In the genomic region with DNA sequence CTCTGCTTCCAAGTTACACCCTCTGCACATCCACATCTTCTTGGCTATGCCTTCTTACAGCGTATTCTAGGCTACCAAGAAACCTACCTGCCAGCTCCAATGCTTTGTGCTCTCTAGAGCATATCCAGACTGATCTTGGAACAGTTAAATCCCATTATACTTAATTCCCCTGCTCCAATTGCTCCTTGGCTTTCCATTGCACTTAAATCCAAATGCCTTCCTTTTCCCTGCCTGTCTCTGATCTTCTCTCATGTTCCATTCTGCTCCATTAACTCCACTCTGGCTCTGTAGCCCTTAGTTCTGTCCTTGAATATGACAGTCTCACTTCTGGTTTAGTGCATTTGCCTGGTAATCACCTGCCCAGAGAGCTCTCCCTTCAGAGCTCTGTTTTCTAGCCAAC, we compare ENCODE assay signal across 30 cellular contexts.
"Had no signal": no experiment of that assay in that cellular context is flagged by ENCODE, and none has a peak within 500 bp of the region (broad histone marks: within the 10 kb centered on the region; RNA-seq: fewer than 3 reads in every experiment).

No MANE protein-coding gene starts in this region.

- H3K4me1 Mint-ChIP-seq: activated CD4-positive, alpha-beta memory T cell treated with anti-CD3 and anti-CD28 coated beads, Interleukin-2, amount 10 ng/mL, durations not matched to agents 7 days and 5 days; activated CD4-positive, alpha-beta T cell treated with anti-CD3 and anti-CD28 coated beads, Interleukin-2, amount 10 ng/mL, durations not matched to agents 7 days and 5 days; activated naive CD4-positive, alpha-beta T cell treated with anti-CD3 and anti-CD28 coated beads, Interleukin-2, amount 10 ng/mL, durations not matched to agents 7 days and 5 days; activated naive CD8-positive, alpha-beta T cell treated with anti-CD3 and anti-CD28 coated beads, Interleukin-2, amount 10 ng/mL, durations not matched to agents 7 days and 5 days; T-helper 17 cell; WTC11 had no signal

- H3K4me1 ChIP-seq: esophagus muscularis mucosa, foreskin keratinocyte, gastrocnemius medialis had no signal

- H3K9me3 ChIP-seq: esophagus muscularis mucosa, gastrocnemius medialis, heart left ventricle had no signal

- H3K4me3 ChIP-seq: esophagus muscularis mucosa, gastrocnemius medialis, heart left ventricle had no signal

- H3K27me3 Mint-ChIP-seq: activated CD4-positive, alpha-beta memory T cell treated with anti-CD3 and anti-CD28 coated beads, Interleukin-2, amount 10 ng/mL, durations not matched to agents 7 days and 5 days; activated naive CD4-positive, alpha-beta T cell treated with anti-CD3 and anti-CD28 coated beads, Interleukin-2, amount 10 ng/mL, durations not matched to agents 7 days and 5 days; activated T-cell treated with anti-CD3 and anti-CD28 coated beads, Interleukin-2, amount 50 U/mL, for 24 hours; effector memory CD8-positive, alpha-beta T cell; T-helper 17 cell had no signal

- ATAC-seq: activated naive CD4-positive, alpha-beta T cell treated with anti-CD3 and anti-CD28 coated beads, Interleukin-2, amount 50 U/mL, for 72 hours; activated T-cell treated with anti-CD3 and anti-CD28 coated beads, Interleukin-2, amount 50 U/mL, for 72 hours; effector memory CD8-positive, alpha-beta T cell; foreskin keratinocyte; gastrocnemius medialis; heart left ventricle; T-helper 17 cell; WTC11 had no signal

- H3K27ac Mint-ChIP-seq: activated CD4-positive, alpha-beta memory T cell treated with anti-CD3 and anti-CD28 coated beads, Interleukin-2, amount 10 ng/mL, durations not matched to agents 7 days and 5 days; activated CD4-positive, alpha-beta T cell treated with anti-CD3 and anti-CD28 coated beads, Interleukin-2, amount 10 ng/mL, durations not matched to agents 7 days and 5 days; activated naive CD4-positive, alpha-beta T cell treated with anti-CD3 and anti-CD28 coated beads, Interleukin-2, amount 10 ng/mL, durations not matched to agents 7 days and 5 days; activated naive CD4-positive, alpha-beta T cell treated with anti-CD3 and anti-CD28 coated beads, Interleukin-2, amount 50 U/mL, for 72 hours; activated naive CD8-positive, alpha-beta T cell treated with anti-CD3 and anti-CD28 coated beads, Interleukin-2, amount 10 ng/mL, durations not matched to agents 7 days and 5 days; activated T-cell treated with anti-CD3 and anti-CD28 coated beads, Interleukin-2, amount 50 U/mL, for 24 hours; activated T-cell treated with anti-CD3 and anti-CD28 coated beads, Interleukin-2, amount 50 U/mL, for 72 hours; effector memory CD8-positive, alpha-beta T cell; T-helper 17 cell; T-helper 2 cell treated with Interferon-gamma antibody and Interleukin-4, amounts not matched to agents 5 μg/mL and 100 μg/mL, for 36 hours; WTC11 had no signal

- H3K27ac ChIP-seq: brain microvascular endothelial cell, esophagus muscularis mucosa, foreskin keratinocyte, gastrocnemius medialis, heart left ventricle had no signal

- DNase-seq: activated CD4-positive, alpha-beta memory T cell treated with anti-CD3 and anti-CD28 coated beads, Interleukin-2, amount 10 ng/mL, durations not matched to agents 7 days and 5 days; activated CD4-positive, alpha-beta T cell treated with anti-CD3 and anti-CD28 coated beads for 1 hour; activated CD4-positive, alpha-beta T cell treated with anti-CD3 and anti-CD28 coated beads for 4 hours; activated CD4-positive, alpha-beta T cell treated with anti-CD3 and anti-CD28 coated beads, Interleukin-2, amount 10 ng/mL, durations not matched to agents 7 days and 5 days; activated CD4-positive, alpha-beta T cell treated with anti-CD3 and anti-CD28 coated beads, Interleukin-2, amount 50 U/mL, for 4 hours; activated CD8-positive, alpha-beta memory T cell treated with anti-CD3 and anti-CD28 coated beads, Interleukin-2, amount 50 U/mL, for 48 hours; activated gamma-delta T cell; activated naive CD4-positive, alpha-beta T cell; activated naive CD4-positive, alpha-beta T cell treated with anti-CD3 and anti-CD28 coated beads, Interleukin-2, amount 10 ng/mL, durations not matched to agents 7 days and 5 days; activated naive CD8-positive, alpha-beta T cell treated with anti-CD3 and anti-CD28 coated beads, Interleukin-2, amount 10 ng/mL, durations not matched to agents 7 days and 5 days; activated T-cell treated with anti-CD3 and anti-CD28 coated beads for 4 hours; activated T-cell treated with anti-CD3 and anti-CD28 coated beads, Interleukin-2, amount 50 U/mL, for 24 hours; activated T-cell treated with anti-CD3 and anti-CD28 coated beads, Interleukin-2, amount 50 U/mL, for 72 hours; brain microvascular endothelial cell; caudate nucleus; cortex of kidney; dermis blood vessel endothelial cell; effector CD4-positive, alpha-beta T cell; effector memory CD8-positive, alpha-beta T cell; erythroblast; foreskin keratinocyte; gastrocnemius medialis; glutamatergic neuron; heart left ventricle; T-helper 17 cell; T1000 had no signal

- H3K4me3 Mint-ChIP-seq: activated CD4-positive, alpha-beta memory T cell treated with anti-CD3 and anti-CD28 coated beads, Interleukin-2, amount 10 ng/mL, durations not matched to agents 7 days and 5 days; activated CD4-positive, alpha-beta T cell treated with anti-CD3 and anti-CD28 coated beads, Interleukin-2, amount 10 ng/mL, durations not matched to agents 7 days and 5 days; activated naive CD4-positive, alpha-beta T cell treated with anti-CD3 and anti-CD28 coated beads, Interleukin-2, amount 10 ng/mL, durations not matched to agents 7 days and 5 days; activated naive CD8-positive, alpha-beta T cell treated with anti-CD3 and anti-CD28 coated beads, Interleukin-2, amount 10 ng/mL, durations not matched to agents 7 days and 5 days; activated T-cell treated with anti-CD3 and anti-CD28 coated beads, Interleukin-2, amount 50 U/mL, for 24 hours; activated T-cell treated with anti-CD3 and anti-CD28 coated beads, Interleukin-2, amount 50 U/mL, for 72 hours; effector memory CD8-positive, alpha-beta T cell; T-helper 17 cell; T-helper 2 cell treated with Interferon-gamma antibody and Interleukin-4, amounts not matched to agents 5 μg/mL and 100 μg/mL, for 36 hours; WTC11 had no signal

- H3K9me3 Mint-ChIP-seq: activated CD4-positive, alpha-beta memory T cell treated with anti-CD3 and anti-CD28 coated beads, Interleukin-2, amount 10 ng/mL, durations not matched to agents 7 days and 5 days; activated CD4-positive, alpha-beta T cell treated with anti-CD3 and anti-CD28 coated beads, Interleukin-2, amount 10 ng/mL, durations not matched to agents 7 days and 5 days; activated naive CD4-positive, alpha-beta T cell treated with anti-CD3 and anti-CD28 coated beads, Interleukin-2, amount 10 ng/mL, durations not matched to agents 7 days and 5 days; activated naive CD4-positive, alpha-beta T cell treated with anti-CD3 and anti-CD28 coated beads, Interleukin-2, amount 50 U/mL, for 72 hours; activated naive CD8-positive, alpha-beta T cell treated with anti-CD3 and anti-CD28 coated beads, Interleukin-2, amount 10 ng/mL, durations not matched to agents 7 days and 5 days; T-helper 2 cell treated with Interferon-gamma antibody and Interleukin-4, amounts not matched to agents 5 μg/mL and 100 μg/mL, for 36 hours had no signal

- H3K36me3 ChIP-seq: brain microvascular endothelial cell, esophagus muscularis mucosa, gastrocnemius medialis, heart left ventricle had no signal

- H3K36me3 Mint-ChIP-seq: activated naive CD4-positive, alpha-beta T cell treated with anti-CD3 and anti-CD28 coated beads, Interleukin-2, amount 10 ng/mL, durations not matched to agents 7 days and 5 days; activated naive CD4-positive, alpha-beta T cell treated with anti-CD3 and anti-CD28 coated beads, Interleukin-2, amount 50 U/mL, for 72 hours; activated naive CD8-positive, alpha-beta T cell treated with anti-CD3 and anti-CD28 coated beads, Interleukin-2, amount 10 ng/mL, durations not matched to agents 7 days and 5 days; WTC11 had no signal

- H3K27me3 ChIP-seq: brain microvascular endothelial cell, esophagus muscularis mucosa, foreskin keratinocyte, gastrocnemius medialis, heart left ventricle had no signal
